ENCODE assay signal across 8 cellular contexts in genomic region chr11:77993902-77994301, GRCh38. TPM values are rescaled to one million over a fixed set of nuclear protein-coding genes. Genes with fewer than 3 reads are reported as not detected.
A peak's percentile ranks its signal among the peaks of the same experiment; 100 is the strongest.
DNase-seq lines count a peak whose midpoint lies in the region; ATAC-seq, FAIRE-seq and TF ChIP-seq lines count a peak whose summit lies in the region.

No MANE protein-coding gene starts in this region.

- H3K27ac Mint-ChIP-seq in activated CD4-positive, alpha-beta T cell treated with anti-CD3 and anti-CD28 coated beads, Interleukin-2, amount 10 ng/mL, durations not matched to agents 7 days and 5 days = peak overlapping the region; percentile 89
- H3K27ac Mint-ChIP-seq in activated naive CD8-positive, alpha-beta T cell = peak overlapping the region; percentile 98

- no peaks in the 10 kb centered on the region for H3K27me3 Mint-ChIP-seq in activated CD4-positive, alpha-beta T cell treated with anti-CD3 and anti-CD28 coated beads, Interleukin-2, amount 10 ng/mL, durations not matched to agents 7 days and 5 days
- H3K27me3 Mint-ChIP-seq in activated naive CD8-positive, alpha-beta T cell = no peaks in the 10 kb centered on the region

- peak overlapping the region; percentile 92 for H3K4me3 Mint-ChIP-seq in activated CD4-positive, alpha-beta T cell treated with anti-CD3 and anti-CD28 coated beads, Interleukin-2, amount 10 ng/mL, durations not matched to agents 7 days and 5 days
- H3K4me3 Mint-ChIP-seq in activated naive CD8-positive, alpha-beta T cell = peak overlapping the region; percentile 97

- H3K9me1 ChIP-seq in keratinocyte (ENCODE audit: control insufficient read depth, extremely low read depth, insufficient read depth, low read length) = no peaks in the 10 kb centered on the region

- H2AFZ ChIP-seq in keratinocyte (ENCODE audit: control insufficient read depth, low read length) = peak overlapping the region; percentile 100

- dilution Hi-C loops in keratinocyte (cut with MboI; ENCODE audit: extremely low pct_ligation_motif_present, low sequenced_read_pairs) = no loop called here

- peak overlapping the region; percentile 82 for H3K4me2 ChIP-seq in keratinocyte (ENCODE audit: control insufficient read depth, extremely low read depth, insufficient read depth, low read depth, low read length)

- H4K20me1 ChIP-seq in keratinocyte (ENCODE audit: control insufficient read depth, extremely low read depth, insufficient read depth, low read length) = no peaks in the 10 kb centered on the region

- no peak for FAIRE-seq in keratinocyte (lab: Jason Lieb, UNC)
- FAIRE-seq in GM19239 (lab: Jason Lieb, UNC) = no peak

- H3K9me3 ChIP-seq in keratinocyte (ENCODE audit: control insufficient read depth, low read depth, low read length) (no peaks in the 10 kb centered on the region), thoracic aorta (no peaks in the 10 kb centered on the region)

- H3K4me3 ChIP-seq in keratinocyte (ENCODE audit: control insufficient read depth in 2 of 3, extremely low read depth in 1 of 3, insufficient read depth in 2 of 3, low read depth in 1 of 3, low read length in 3 of 3) (peak overlapping the region; percentile 80 to 98 (median 83)), thoracic aorta (peak overlapping the region; percentile 82)

- H3K36me3 Mint-ChIP-seq in activated CD4-positive, alpha-beta T cell treated with anti-CD3 and anti-CD28 coated beads, Interleukin-2, amount 10 ng/mL, durations not matched to agents 7 days and 5 days (ENCODE audit: low read depth) = no peaks in the 10 kb centered on the region
- H3K36me3 Mint-ChIP-seq in activated naive CD8-positive, alpha-beta T cell = no peaks in the 10 kb centered on the region

- TF ChIP-seq CTCF in keratinocyte (optimal IDR thresholded peaks at IDR 0.05 in 1 of 3, IDR thresholded peaks at IDR 0.05 in 1 of 3, conservative IDR thresholded peaks at IDR 0.05 in 1 of 3; ENCODE audit: extremely low read depth in 1 of 3, insufficient read depth in 2 of 3, low read length in 3 of 3) (no peak), thoracic aorta (IDR thresholded peaks at IDR 0.05) (no peak)

- H3K36me3 ChIP-seq in keratinocyte (ENCODE audit: control insufficient read depth in 2 of 2, extremely low read depth in 1 of 2, insufficient read depth in 2 of 2, low read length in 2 of 2) = peaks cover 0 to 3% of the 10 kb centered on the region in 2 experiments
- H3K36me3 ChIP-seq in thoracic aorta = no peaks in the 10 kb centered on the region

- H3K9ac ChIP-seq in keratinocyte (ENCODE audit: control insufficient read depth, extremely low read depth, insufficient read depth, low read length) = peak overlapping the region; percentile 89

- H3K79me2 ChIP-seq in keratinocyte (ENCODE audit: control insufficient read depth, insufficient read depth, low read length) = peaks cover 23% of the 10 kb centered on the region

- CTCF ChIA-PET in activated CD4-positive, alpha-beta T cell treated with anti-CD3 and anti-CD28 coated beads, Interleukin-2, amount 10 ng/mL, durations not matched to agents 7 days and 5 days (lab: Charles Lee) = interaction anchor here (1.7 kb wide), 1 partner anchor 25 kb away, joined by 5 read pairs; no protein-coding TSS in a partner anchor

- H3K9me3 Mint-ChIP-seq in activated CD4-positive, alpha-beta T cell treated with anti-CD3 and anti-CD28 coated beads, Interleukin-2, amount 10 ng/mL, durations not matched to agents 7 days and 5 days = no peaks in the 10 kb centered on the region
- no peaks in the 10 kb centered on the region for H3K9me3 Mint-ChIP-seq in activated naive CD8-positive, alpha-beta T cell (ENCODE audit: low read depth)

- peak overlapping the region; percentile 77 for H3K27ac ChIP-seq in keratinocyte (ENCODE audit: control insufficient read depth, insufficient read depth, low read length)
- peak overlapping the region; percentile 60 to 84 for H3K27ac ChIP-seq in thoracic aorta

- ATAC-seq in thoracic aorta (ENCODE audit: insufficient number of reproducible peaks, low FRiP score, low read depth) = no peak

- peaks cover 13% of the 10 kb centered on the region for H3K4me1 ChIP-seq in keratinocyte (ENCODE audit: control insufficient read depth, extremely low read depth, insufficient read depth, low read length)
- peaks cover 13 to 15% of the 10 kb centered on the region in 2 donors for H3K4me1 ChIP-seq in thoracic aorta (ENCODE audit: control insufficient read depth in 1 of 2, low read depth in 2 of 2)

- DNase-seq in activated CD4-positive, alpha-beta T cell treated with anti-CD3 and anti-CD28 coated beads, Interleukin-2, amount 10 ng/mL, durations not matched to agents 7 days and 5 days = peak; percentile 11
- no peak for DNase-seq in activated CD4-positive, alpha-beta T cell treated with anti-CD3 and anti-CD28 coated beads for 48 hours
- no peak for DNase-seq in keratinocyte (ENCODE audit: low read depth, low spot score)
- DNase-seq in thoracic aorta (ENCODE audit: low spot score) = no peak
- DNase-seq in GM19239 (ENCODE audit: insufficient read length, low spot score) = no peak
- DNase-seq in GDM1 (lab: John Stamatoyannopoulos, UW) = no peak
- DNase-seq in NCI-H2107 (lab: John Stamatoyannopoulos, UW) = no peak

- H3K4me1 Mint-ChIP-seq in activated CD4-positive, alpha-beta T cell treated with anti-CD3 and anti-CD28 coated beads, Interleukin-2, amount 10 ng/mL, durations not matched to agents 7 days and 5 days = peaks cover 28% of the 10 kb centered on the region
- H3K4me1 Mint-ChIP-seq in activated naive CD8-positive, alpha-beta T cell (ENCODE audit: low read depth) = peaks cover 13% of the 10 kb centered on the region

- POLR2A ChIA-PET in activated CD4-positive, alpha-beta T cell treated with anti-CD3 and anti-CD28 coated beads, Interleukin-2, amount 10 ng/mL, durations not matched to agents 7 days and 5 days (lab: Charles Lee) = no interaction called here

- H3K27me3 ChIP-seq in keratinocyte (ENCODE audit: control insufficient read depth, extremely low read depth, insufficient read depth, low read length) (no peaks in the 10 kb centered on the region), thoracic aorta (replicated peaks; ENCODE audit: insufficient read depth) (no peaks in the 10 kb centered on the region)

RNA-seq across cellular contexts. Expression of gene INTS4, which starts 0.6 kb away (rescaled TPM):
- total RNA-seq in activated CD4-positive, alpha-beta T cell treated with anti-CD3 and anti-CD28 coated beads, Interleukin-2, amount 10 ng/mL, durations not matched to agents 7 days and 5 days = 10 to 100 TPM; 49.1 to 50.3 TPM
- polyA plus RNA-seq in keratinocyte = 14.9 to 19.4 TPM (median 18.0 TPM) in 3 replicates
- polyA plus RNA-seq in keratinocyte (2011; ENCODE audit: low read depth) = 10.5 TPM
- polyA plus RNA-seq in keratinocyte (2011; cell fraction: cytosol; rRNA removed) = 11.2 and 15.5 TPM in 2 replicates
- 33.3 and 35.1 TPM in 2 replicates for polyA plus RNA-seq in keratinocyte (2011; cell fraction: nucleus; rRNA removed)
- 15.2 and 15.9 TPM in 2 replicates for polyA plus RNA-seq in keratinocyte (2012; ENCODE audit: low replicate concordance)
- polyA minus RNA-seq in keratinocyte = 30.7 to 44.7 TPM (median 41.3 TPM) in 3 replicates
- 19.0 TPM for polyA minus RNA-seq in keratinocyte (2011; cell fraction: cytosol; rRNA and poly(A)+ RNA removed)
- 18.5 and 38.6 TPM in 2 replicates for polyA minus RNA-seq in keratinocyte (2011; cell fraction: nucleus; rRNA and poly(A)+ RNA removed)
- 10 to 100 TPM; 23.4 to 31.1 TPM for total RNA-seq in thoracic aorta

RNA-seq across cellular contexts. Expression of gene KCTD14, which starts 29.2 kb away (rescaled TPM):
- under 1 TPM; 0.19 to 0.25 TPM for total RNA-seq in activated CD4-positive, alpha-beta T cell treated with anti-CD3 and anti-CD28 coated beads, Interleukin-2, amount 10 ng/mL, durations not matched to agents 7 days and 5 days
- polyA plus RNA-seq in keratinocyte = 0.81 to 3.4 TPM (median 2.1 TPM) in 3 replicates
- 0.60 TPM for polyA plus RNA-seq in keratinocyte (2011; ENCODE audit: low read depth)
- polyA plus RNA-seq in keratinocyte (2011; cell fraction: cytosol; rRNA removed) = 1.0 and 1.6 TPM in 2 replicates
- polyA plus RNA-seq in keratinocyte (2011; cell fraction: nucleus; rRNA removed) = 0.50 and 0.69 TPM in 2 replicates
- polyA plus RNA-seq in keratinocyte (2012; ENCODE audit: low replicate concordance) = 0.52 and 2.6 TPM in 2 replicates
- polyA minus RNA-seq in keratinocyte = 0.69 to 4.9 TPM (median 1.5 TPM) in 3 replicates
- 1.3 TPM for polyA minus RNA-seq in keratinocyte (2011; cell fraction: cytosol; rRNA and poly(A)+ RNA removed)
- 0.32 and 0.47 TPM in 2 replicates for polyA minus RNA-seq in keratinocyte (2011; cell fraction: nucleus; rRNA and poly(A)+ RNA removed)
- 1 to 10 TPM in 1 of 2 donors, under 1 TPM in 1; 0.81 to 5.6 TPM for total RNA-seq in thoracic aorta
